Comparison of ENCODE assay signal across 16 cellular contexts in the genomic region with DNA sequence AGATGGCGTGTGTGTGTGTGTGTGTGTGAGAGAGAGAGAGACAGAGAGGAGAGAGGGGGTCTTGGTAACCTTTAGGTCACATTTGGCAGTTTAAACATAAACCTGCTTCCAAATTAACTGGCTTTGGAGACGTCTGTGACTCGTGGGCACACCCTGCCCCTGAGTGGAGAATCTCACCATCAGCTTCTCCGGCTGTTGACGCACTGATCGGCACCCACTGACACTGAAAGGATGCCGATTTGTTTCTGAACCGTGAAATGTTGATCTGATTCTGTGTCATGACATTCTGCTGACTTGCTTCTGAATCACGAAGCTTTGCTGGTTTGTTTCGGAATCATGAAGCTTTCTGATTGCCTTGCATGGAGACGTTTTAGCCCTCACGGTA.
A peak's percentile ranks its signal among the peaks of the same experiment; 100 is the strongest.
DNase-seq lines count a peak whose midpoint lies in the region; ATAC-seq lines count a peak whose summit lies in the region.
"Had no signal": no experiment of that assay in that cellular context is flagged by ENCODE, and none has a peak within 500 bp of the region (broad histone marks: within the 10 kb centered on the region; RNA-seq: fewer than 3 reads in every experiment).

No MANE protein-coding gene starts in this region.

- peaks cover 13 to 14% of the 10 kb centered on the region in 2 donors for H3K4me1 ChIP-seq in naive thymus-derived CD4-positive, alpha-beta T cell (ENCODE audit: control insufficient read depth in 2 of 2, insufficient read depth in 2 of 2, low read length in 2 of 2)

- POLR2A ChIA-PET in naive thymus-derived CD4-positive, alpha-beta T cell (lab: Charles Lee) = interaction anchor here (0.9 to 1.8 kb wide), 3 partner anchors 18 to 47 kb away, joined by 3 to 6 read pairs (median 4); no protein-coding TSS in a partner anchor

- H3K9me3 ChIP-seq in naive thymus-derived CD4-positive, alpha-beta T cell (ENCODE audit: control insufficient read depth in 2 of 3, low read length in 3 of 3) = no peaks in the 10 kb centered on the region

- CTCF ChIA-PET in naive thymus-derived CD4-positive, alpha-beta T cell (lab: Charles Lee) = no interaction called here

- peaks cover 7% of the 10 kb centered on the region for H3K36me3 Mint-ChIP-seq in central memory CD8-positive, alpha-beta T cell (ENCODE audit: insufficient read depth)
- peaks cover 0 to 4% (median 0%) of the 10 kb centered on the region in 5 donors for H3K36me3 Mint-ChIP-seq in naive thymus-derived CD4-positive, alpha-beta T cell
- H3K36me3 Mint-ChIP-seq in T-helper 2 cell treated with Interferon-gamma antibody and Interleukin-4, amounts not matched to agents 5 μg/mL and 100 μg/mL, for 36 hours (ENCODE audit: low read depth) = peaks cover 2% of the 10 kb centered on the region
- H3K36me3 Mint-ChIP-seq in activated T-cell treated with anti-CD3 and anti-CD28 coated beads, Interleukin-2, amount 50 U/mL, for 4 hours (ENCODE audit: insufficient read depth) = no peaks in the 10 kb centered on the region

- no peaks in the 10 kb centered on the region for H3K27me3 Mint-ChIP-seq in central memory CD8-positive, alpha-beta T cell
- H3K27me3 Mint-ChIP-seq in naive thymus-derived CD4-positive, alpha-beta T cell = no peaks in the 10 kb centered on the region
- H3K27me3 Mint-ChIP-seq in T-helper 2 cell treated with Interferon-gamma antibody and Interleukin-4, amounts not matched to agents 5 μg/mL and 100 μg/mL, for 36 hours (ENCODE audit: low read depth) = no peaks in the 10 kb centered on the region
- no peaks in the 10 kb centered on the region for H3K27me3 Mint-ChIP-seq in activated T-cell treated with anti-CD3 and anti-CD28 coated beads, Interleukin-2, amount 50 U/mL, for 4 hours (ENCODE audit: low read depth)
- H3K27me3 Mint-ChIP-seq: CD4-positive, alpha-beta T cell had no signal

- H3K27ac ChIP-seq in naive thymus-derived CD4-positive, alpha-beta T cell (ENCODE audit: low read depth, low read length) = peak overlapping the region; percentile 52

- H3K4me1 Mint-ChIP-seq in central memory CD8-positive, alpha-beta T cell = peaks cover 22% of the 10 kb centered on the region
- H3K4me1 Mint-ChIP-seq in naive thymus-derived CD4-positive, alpha-beta T cell = peaks cover 6 to 31% (median 23%) of the 10 kb centered on the region in 7 donors
- peaks cover 7% of the 10 kb centered on the region for H3K4me1 Mint-ChIP-seq in T-helper 2 cell treated with Interferon-gamma antibody and Interleukin-4, amounts not matched to agents 5 μg/mL and 100 μg/mL, for 36 hours (ENCODE audit: low read depth)
- H3K4me1 Mint-ChIP-seq in activated T-cell treated with anti-CD3 and anti-CD28 coated beads, Interleukin-2, amount 50 U/mL, for 4 hours (ENCODE audit: low read depth) = peaks cover 18% of the 10 kb centered on the region
- H3K4me1 Mint-ChIP-seq: GM23338 had no signal

- no peaks in the 10 kb centered on the region for H3K27me3 ChIP-seq in naive thymus-derived CD4-positive, alpha-beta T cell (ENCODE audit: control insufficient read depth in 2 of 2, insufficient read depth in 2 of 2, low read length in 2 of 2)

- peak overlapping the region; percentile 96 for H3K27ac Mint-ChIP-seq in central memory CD8-positive, alpha-beta T cell (ENCODE audit: low read depth)
- H3K27ac Mint-ChIP-seq in naive thymus-derived CD4-positive, alpha-beta T cell = peak overlapping the region in 8 of 9 donors; percentile 8 to 95 (median 90)
- H3K27ac Mint-ChIP-seq in T-helper 2 cell treated with Interferon-gamma antibody and Interleukin-4, amounts not matched to agents 5 μg/mL and 100 μg/mL, for 36 hours = no peak overlapping the region
- H3K27ac Mint-ChIP-seq: GM23338 had no signal

- no peaks in the 10 kb centered on the region for H3K9me3 Mint-ChIP-seq in central memory CD8-positive, alpha-beta T cell
- peaks cover 0 to 7% (median 0%) of the 10 kb centered on the region in 11 donors for H3K9me3 Mint-ChIP-seq in naive thymus-derived CD4-positive, alpha-beta T cell
- H3K9me3 Mint-ChIP-seq in T-helper 2 cell treated with Interferon-gamma antibody and Interleukin-4, amounts not matched to agents 5 μg/mL and 100 μg/mL, for 36 hours = peaks cover 5% of the 10 kb centered on the region
- H3K9me3 Mint-ChIP-seq in activated T-cell treated with anti-CD3 and anti-CD28 coated beads, Interleukin-2, amount 50 U/mL, for 4 hours = no peaks in the 10 kb centered on the region
- H3K9me3 Mint-ChIP-seq: CD4-positive, alpha-beta T cell had no signal

- intact Hi-C loops in cardiac septum (cut with DNase I) = no loop called here
- intact Hi-C loops in left cardiac atrium (cut with DNase I) = no loop called here
- intact Hi-C loops in naive thymus-derived CD4-positive, alpha-beta T cell (cut with micrococcal nuclease) = loop anchor here in 1 of 2 donors (2.0 kb wide), 2 partner anchors 17 to 103 kb away; no protein-coding TSS in a partner anchor

- ATAC-seq in left cardiac atrium (no peak), HG02623 (IDR thresholded peaks at IDR 0.05; ENCODE audit: unreplicated experiment) (no peak)
- no peak for ATAC-seq in central memory CD8-positive, alpha-beta T cell (replicated peaks; ENCODE audit: extremely low read depth, poor library complexity, severe bottlenecking)
- ATAC-seq in naive thymus-derived CD4-positive, alpha-beta T cell = no peak
- no peak for ATAC-seq in activated T-cell treated with anti-CD3 and anti-CD28 coated beads, Interleukin-2, amount 50 U/mL, for 4 hours
- ATAC-seq: GM23338, K562 had no signal

- no peak overlapping the region for H3K4me3 ChIP-seq in naive thymus-derived CD4-positive, alpha-beta T cell (ENCODE audit: low read length)
- H3K4me3 ChIP-seq: GM23338, K562 had no signal

- DNase-seq in cardiac septum (ENCODE audit: low spot score) = peak; percentile 19
- no peak for DNase-seq in left cardiac atrium
- no peak for DNase-seq in central memory CD8-positive, alpha-beta T cell (ENCODE audit: low spot score in 2 of 2)
- DNase-seq in naive thymus-derived CD4-positive, alpha-beta T cell = peak in 1 of 9 donors; percentile 16
- DNase-seq in T-helper 2 cell treated with Interferon-gamma antibody and Interleukin-4, amounts not matched to agents 5 μg/mL and 100 μg/mL, for 36 hours (ENCODE audit: low spot score) = no peak
- no peak for DNase-seq in activated T-cell treated with anti-CD3 and anti-CD28 coated beads, Interleukin-2, amount 50 U/mL, for 4 hours
- DNase-seq in kidney tubule cell (ENCODE audit: low spot score) = no peak
- DNase-seq: DND-41, GDM1, NCI-H1436, NCI-H2081, NCI-H510A treated with DMSO at 0.1 percent for 48 hours had no signal

- no peak overlapping the region for H3K4me3 Mint-ChIP-seq in central memory CD8-positive, alpha-beta T cell
- peak overlapping the region in 1 of 10 donors; percentile 32 for H3K4me3 Mint-ChIP-seq in naive thymus-derived CD4-positive, alpha-beta T cell
- H3K4me3 Mint-ChIP-seq in T-helper 2 cell treated with Interferon-gamma antibody and Interleukin-4, amounts not matched to agents 5 μg/mL and 100 μg/mL, for 36 hours = no peak overlapping the region
- no peak overlapping the region for H3K4me3 Mint-ChIP-seq in activated T-cell treated with anti-CD3 and anti-CD28 coated beads, Interleukin-2, amount 50 U/mL, for 4 hours
- H3K4me3 Mint-ChIP-seq: CD4-positive, alpha-beta T cell; GM23338 had no signal

- H3K36me3 ChIP-seq in naive thymus-derived CD4-positive, alpha-beta T cell (ENCODE audit: control insufficient read depth in 2 of 3, insufficient read depth in 3 of 3, low read length in 3 of 3) = no peaks in the 10 kb centered on the region
